1 cellular context compared by ENCODE assay signal in genomic region chr7:89312561-89312960, GRCh38.
TF ChIP-seq lines count a peak whose summit lies in the region.

No MANE protein-coding gene starts in this region.

TF ChIP-seq in SK-N-SH treated with all-trans-retinoic acid at 6 μM for 48 hours, 23 proteins besides CTCF, POLR2A, EP300 and RAD21 (continued from another document):
- TF ChIP-seq POU6F1 (CRISPR knock-in tag; IDR thresholded peaks at IDR 0.05; ENCODE audit: borderline replicate concordance, low read depth) = no peak
